ENCODE assay signal across 9 cellular contexts in the genomic region with DNA sequence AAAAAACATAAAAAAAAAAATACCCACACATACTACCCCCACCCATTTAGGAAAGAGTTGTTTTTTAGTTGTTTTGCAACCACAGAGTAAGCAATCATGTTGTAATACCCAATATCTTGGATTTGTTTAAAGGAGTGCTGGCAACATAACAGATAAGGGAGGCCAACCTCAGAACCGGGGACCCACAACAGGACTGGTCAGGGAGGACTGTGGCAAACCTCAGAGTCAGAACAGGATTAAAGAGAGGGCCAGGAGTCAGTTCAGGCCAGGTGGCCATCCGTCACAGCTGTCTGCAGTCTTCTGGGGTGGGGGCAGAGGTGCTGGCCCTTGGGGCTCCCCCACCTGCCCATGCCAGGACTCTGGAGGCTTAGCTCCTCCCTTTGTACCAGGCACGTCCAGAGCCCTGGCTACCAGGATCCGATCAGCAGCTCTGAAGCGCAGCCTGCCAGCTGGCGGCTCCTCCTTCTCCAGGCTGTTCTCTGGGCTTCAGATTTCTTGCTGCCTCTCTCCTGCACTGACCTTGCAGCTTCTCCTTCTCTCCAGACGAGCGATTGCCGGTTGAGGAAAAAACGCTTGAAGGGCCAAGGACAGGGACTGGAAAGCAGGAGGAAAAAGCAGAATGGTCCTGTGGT. TPM values are rescaled to one million over a fixed set of nuclear protein-coding genes. Genes with fewer than 3 reads are reported as not detected.
A peak's percentile ranks its signal among the peaks of the same experiment; 100 is the strongest.
DNase-seq lines count a peak whose midpoint lies in the region; ATAC-seq, FAIRE-seq and TF ChIP-seq lines count a peak whose summit lies in the region.
"Had no signal": no experiment of that assay in that cellular context is flagged by ENCODE, and none has a peak within 500 bp of the region (broad histone marks: within the 10 kb centered on the region; RNA-seq: fewer than 3 reads in every experiment).

No MANE protein-coding gene starts in this region.

- H3K27ac ChIP-seq in body of pancreas, result peak overlapping the region; percentile 88 to 94 (median 91)
- H3K27ac ChIP-seq: epithelial cell of prostate had no signal

- peak in 2 of 3 donors; percentile 63 to 69 for TF ChIP-seq POLR2A in body of pancreas (IDR thresholded peaks at IDR 0.05)

- H3K27me3 ChIP-seq in body of pancreas, result no peaks in the 10 kb centered on the region

- H3K4me3 ChIP-seq in body of pancreas (no peak overlapping the region), retinal pigment epithelial cell (ENCODE audit: low read length) (peak overlapping the region; percentile 21)

- H3K9me3 ChIP-seq in body of pancreas, result no peaks in the 10 kb centered on the region

- DNase-seq in DMS 273 treated with DMSO at 0.1 percent for 48 hours (lab: John Stamatoyannopoulos, UW) (peak; percentile 8), body of pancreas (peak; percentile 89 to 96 (median 95)), retinal pigment epithelial cell (ENCODE audit: low read depth) (peak; percentile 85), T1000 (lab: John Stamatoyannopoulos, UW) (no peak)
- no peak for DNase-seq in activated naive CD4-positive, alpha-beta T cell treated with anti-CD3 and anti-CD28 coated beads, Interleukin-2, amount 50 U/mL, for 72 hours (ENCODE audit: low spot score in 2 of 2)

- H3K27ac Mint-ChIP-seq in activated naive CD4-positive, alpha-beta T cell treated with anti-CD3 and anti-CD28 coated beads, Interleukin-2, amount 50 U/mL, for 72 hours, result peak overlapping the region in 1 of 2 donors; percentile 32

- no peaks in the 10 kb centered on the region for H3K36me3 ChIP-seq in body of pancreas (replicated peaks in 1 of 2; ENCODE audit: insufficient read depth in 1 of 2, low read depth in 2 of 2)

- H3K36me3 Mint-ChIP-seq in activated naive CD4-positive, alpha-beta T cell treated with anti-CD3 and anti-CD28 coated beads, Interleukin-2, amount 50 U/mL, for 72 hours, result no peaks in the 10 kb centered on the region

- peak in 1 of 7 experiments; percentile 1 for TF ChIP-seq CTCF in body of pancreas (IDR thresholded peaks at IDR 0.05)
- no peak for TF ChIP-seq CTCF in retinal pigment epithelial cell (conservative IDR thresholded peaks at IDR 0.05; ENCODE audit: low read depth, low read length)

- intact Hi-C loops in body of pancreas (cut with DNase I), result no loop called here

- FAIRE-seq in islet of Langerhans (lab: Jason Lieb, UNC), result peak; percentile 61

- no peaks in the 10 kb centered on the region for H3K9me3 Mint-ChIP-seq in activated naive CD4-positive, alpha-beta T cell treated with anti-CD3 and anti-CD28 coated beads, Interleukin-2, amount 50 U/mL, for 72 hours

- H3K4me1 ChIP-seq in body of pancreas, result peaks cover 89% of the 10 kb centered on the region

- WGBS in body of pancreas, 2 donors, result 3 to 8% methylated on average over 7 to 10 of the region's 10 CpGs

- ATAC-seq in body of pancreas (peak; percentile 87), GM18870 (IDR thresholded peaks at IDR 0.05; ENCODE audit: unreplicated experiment) (no peak), HG03442 (IDR thresholded peaks at IDR 0.05; ENCODE audit: unreplicated experiment) (no peak)
- ATAC-seq in activated naive CD4-positive, alpha-beta T cell treated with anti-CD3 and anti-CD28 coated beads, Interleukin-2, amount 50 U/mL, for 72 hours, result no peak

RNA-seq across cellular contexts. Expression of gene H6PD, which starts 7.9 kb away (rescaled TPM):
- 10 to 100 TPM; 24.1 to 35.6 TPM for total RNA-seq in body of pancreas
- 10 to 100 TPM in 1 of 2 donors, 1 to 10 TPM in 1; 4.4 to 16.2 TPM for total RNA-seq in activated naive CD4-positive, alpha-beta T cell treated with anti-CD3 and anti-CD28 coated beads, Interleukin-2, amount 50 U/mL, for 72 hours

RNA-seq across cellular contexts. Expression of gene SPSB1, which starts 50.2 kb away (rescaled TPM):
- 10 to 100 TPM; 14.5 to 16.5 TPM for total RNA-seq in body of pancreas
- total RNA-seq in activated naive CD4-positive, alpha-beta T cell treated with anti-CD3 and anti-CD28 coated beads, Interleukin-2, amount 50 U/mL, for 72 hours, result 10 to 100 TPM in 1 of 2 donors, 1 to 10 TPM in 1; 3.8 to 12.6 TPM

Comparison
In these comparisons a context has a peak if more than half of its experiments do, and no peak if none do; other contexts are left out.
1. DNase-seq: peak in DMS 273 treated with DMSO at 0.1 percent for 48 hours (single experiment), body of pancreas (4 of 4) and retinal pigment epithelial cell (single experiment); none in T1000 (single experiment) and activated naive CD4-positive, alpha-beta T cell treated with anti-CD3 and anti-CD28 coated beads, Interleukin-2, amount 50 U/mL, for 72 hours (0 of 2).